ENCODE assay signal across 19 cellular contexts in the genomic region with DNA sequence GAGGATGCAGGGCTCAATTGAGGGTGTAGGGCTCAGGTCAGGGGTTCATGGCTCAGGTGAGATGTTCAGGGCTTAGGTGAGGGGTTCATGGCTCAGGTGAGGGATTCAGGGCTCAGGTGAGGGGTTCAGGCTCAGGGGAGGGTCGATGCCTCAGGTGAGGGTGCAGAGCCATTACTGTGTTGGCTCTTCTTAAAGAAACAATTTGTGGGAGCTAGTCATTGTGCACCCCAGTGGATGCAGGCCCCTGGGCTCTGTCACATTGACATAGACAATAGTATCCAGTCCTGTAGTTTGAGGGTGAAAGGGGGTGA.
"Had no signal": no experiment of that assay in that cellular context is flagged by ENCODE, and none has a peak within 500 bp of the region (broad histone marks: within the 10 kb centered on the region; RNA-seq: fewer than 3 reads in every experiment).

No MANE protein-coding gene starts in this region.

- FAIRE-seq: endometrium, keratinocyte had no signal

- H3K4me1 ChIP-seq: esophagus squamous epithelium, left ventricle myocardium inferior, lower lobe of right lung had no signal

- H3K9me3 ChIP-seq: esophagus squamous epithelium, left ventricle myocardium inferior, lower lobe of right lung had no signal

- H3K4me3 ChIP-seq: esophagus squamous epithelium, left ventricle myocardium inferior, lower lobe of right lung had no signal

- DNase-seq: effector memory CD4-positive, alpha-beta T cell; esophagus squamous epithelium; foreskin fibroblast; immature natural killer cell; left ventricle myocardium inferior; lower lobe of right lung; mesenchymal stem cell; naive B cell; stimulated activated CD4-positive, alpha-beta T cell treated with anti-CD3 and anti-CD28 coated beads, Interleukin-2, amount 100 ng/mL, for 24 hours; stimulated activated CD4-positive, alpha-beta T cell treated with anti-CD3 and anti-CD28 coated beads, Interleukin-4, amount 100 ng/mL, for 4 hours; stimulated activated naive B cell treated with anti-CD40 and anti-IgM and Interleukin-4, amounts not matched to agents 10 μg/mL and 1 μg/mL and 100 μg/mL, for 72 hours; stimulated activated naive CD8-positive, alpha-beta T cell treated with anti-CD3 and anti-CD28 coated beads, Interleukin-15, amount 100 ng/mL, for 72 hours; substantia nigra; trophoblast cell had no signal

- H3K4me1 Mint-ChIP-seq: immature natural killer cell; naive B cell; nephron; stimulated activated naive B cell treated with anti-CD40 and anti-IgM and Interleukin-4, amounts not matched to agents 10 μg/mL and 1 μg/mL and 100 μg/mL, for 72 hours; stimulated activated naive CD8-positive, alpha-beta T cell treated with anti-CD3 and anti-CD28 coated beads, Interleukin-15, amount 100 ng/mL, for 72 hours had no signal

- H3K4me3 Mint-ChIP-seq: immature natural killer cell; nephron; stimulated activated naive B cell treated with anti-CD40 and anti-IgM and Interleukin-4, amounts not matched to agents 10 μg/mL and 1 μg/mL and 100 μg/mL, for 72 hours; stimulated activated naive CD8-positive, alpha-beta T cell treated with anti-CD3 and anti-CD28 coated beads, Interleukin-15, amount 100 ng/mL, for 72 hours had no signal

- H3K9me3 Mint-ChIP-seq: nephron; stimulated activated naive B cell treated with anti-CD40 and anti-IgM and Interleukin-4, amounts not matched to agents 10 μg/mL and 1 μg/mL and 100 μg/mL, for 72 hours had no signal

- H3K27me3 Mint-ChIP-seq: stimulated activated naive CD8-positive, alpha-beta T cell treated with anti-CD3 and anti-CD28 coated beads, Interleukin-15, amount 100 ng/mL, for 72 hours had no signal

- ATAC-seq: lower lobe of right lung; sciatic nerve; stimulated activated naive B cell treated with anti-CD40 and anti-IgM and Interleukin-4, amounts not matched to agents 10 μg/mL and 1 μg/mL and 100 μg/mL, for 72 hours; stimulated activated naive CD8-positive, alpha-beta T cell treated with anti-CD3 and anti-CD28 coated beads, Interleukin-15, amount 100 ng/mL, for 72 hours had no signal

- H3K27ac ChIP-seq: epithelial cell of prostate, esophagus squamous epithelium, left ventricle myocardium inferior, lower lobe of right lung had no signal

- H3K36me3 Mint-ChIP-seq: immature natural killer cell; naive B cell; stimulated activated naive B cell treated with anti-CD40 and anti-IgM and Interleukin-4, amounts not matched to agents 10 μg/mL and 1 μg/mL and 100 μg/mL, for 72 hours had no signal

- H3K36me3 ChIP-seq: esophagus squamous epithelium, left ventricle myocardium inferior, lower lobe of right lung had no signal

- H3K27me3 ChIP-seq: esophagus squamous epithelium had no signal

- H3K27ac Mint-ChIP-seq: immature natural killer cell; nephron; stimulated activated naive B cell treated with anti-CD40 and anti-IgM and Interleukin-4, amounts not matched to agents 10 μg/mL and 1 μg/mL and 100 μg/mL, for 72 hours had no signal
